12 cellular contexts compared by ENCODE assay signal in genomic region chr20:6381887-6382286, GRCh38.
DNase-seq lines count a peak whose midpoint lies in the region; ATAC-seq, FAIRE-seq and TF ChIP-seq lines count a peak whose summit lies in the region.
"Had no signal": no experiment of that assay in that cellular context is flagged by ENCODE, and none has a peak within 500 bp of the region (broad histone marks: within the 10 kb centered on the region; RNA-seq: fewer than 3 reads in every experiment).

No MANE protein-coding gene starts in this region.

- H3K9me3 ChIP-seq in cardiac muscle cell (ENCODE audit: low read depth): no peaks in the 10 kb centered on the region
- no peaks in the 10 kb centered on the region for H3K9me3 ChIP-seq in keratinocyte (ENCODE audit: control insufficient read depth, low read depth, low read length)
- no peaks in the 10 kb centered on the region for H3K9me3 ChIP-seq in aorta (ENCODE audit: control insufficient read depth, low read length)

- H2AFZ ChIP-seq in keratinocyte (ENCODE audit: control insufficient read depth, low read length): no peak overlapping the region

- H3K9me1 ChIP-seq in keratinocyte (ENCODE audit: control insufficient read depth, extremely low read depth, insufficient read depth, low read length): no peaks in the 10 kb centered on the region

- no peak for FAIRE-seq in keratinocyte (lab: Jason Lieb, UNC)
- FAIRE-seq: GM18507 had no signal

- H3K4me2 ChIP-seq in keratinocyte (ENCODE audit: control insufficient read depth, extremely low read depth, insufficient read depth, low read depth, low read length): no peak overlapping the region
- H3K4me2 ChIP-seq: BLaER1 had no signal

- in situ Hi-C loops in astrocyte of the cerebellum (cut with HindIII; ENCODE audit: low sequenced_read_pairs): no loop called here

- no peaks in the 10 kb centered on the region for H4K20me1 ChIP-seq in keratinocyte (ENCODE audit: control insufficient read depth, extremely low read depth, insufficient read depth, low read length)
- H4K20me1 ChIP-seq: BLaER1 had no signal

- DNase-seq in cardiac muscle cell (ENCODE audit: low read depth in 1 of 2, low spot score in 1 of 2): peak; percentile 59 to 74
- no peak for DNase-seq in Right ventricle myocardium superior
- no peak for DNase-seq in astrocyte of the cerebellum (ENCODE audit: low read depth)
- no peak for DNase-seq in keratinocyte (ENCODE audit: low read depth, low spot score)
- DNase-seq in aorta: no peak
- no peak for DNase-seq in activated CD4-positive, alpha-beta T cell treated with anti-CD3 and anti-CD28 coated beads for 48 hours
- DNase-seq in activated CD8-positive, alpha-beta memory T cell treated with anti-CD3 and anti-CD28 coated beads, Interleukin-2, amount 50 U/mL, for 4 hours: no peak
- DNase-seq: activated naive CD4-positive, alpha-beta T cell treated with Interleukin-2 at 50 U/mL for 16 hours; naive B cell had no signal

- H3K36me3 ChIP-seq in cardiac muscle cell (no peaks in the 10 kb centered on the region), keratinocyte (ENCODE audit: control insufficient read depth in 2 of 2, extremely low read depth in 1 of 2, insufficient read depth in 2 of 2, low read length in 2 of 2) (no peaks in the 10 kb centered on the region), aorta (ENCODE audit: control insufficient read depth in 1 of 2, insufficient read depth in 2 of 2, low read length in 1 of 2) (no peaks in the 10 kb centered on the region)
- H3K36me3 ChIP-seq: BLaER1 had no signal

- H3K27ac ChIP-seq in cardiac muscle cell (peak overlapping the region; percentile 78), keratinocyte (ENCODE audit: control insufficient read depth, insufficient read depth, low read length) (no peak overlapping the region), aorta (ENCODE audit: low read depth in 1 of 2, low read length in 2 of 2) (no peak overlapping the region)
- H3K27ac ChIP-seq: BLaER1 had no signal

- dilution Hi-C loops in keratinocyte (cut with MboI; ENCODE audit: extremely low pct_ligation_motif_present, low sequenced_read_pairs): no loop called here

- no peak overlapping the region for H3K4me3 ChIP-seq in cardiac muscle cell
- H3K4me3 ChIP-seq in astrocyte of the cerebellum (ENCODE audit: low read depth, low read length): no peak overlapping the region
- no peak overlapping the region for H3K4me3 ChIP-seq in keratinocyte (ENCODE audit: control insufficient read depth in 2 of 3, extremely low read depth in 1 of 3, insufficient read depth in 2 of 3, low read depth in 1 of 3, low read length in 3 of 3)
- H3K4me3 ChIP-seq in aorta (ENCODE audit: low read length in 2 of 2): no peak overlapping the region
- H3K4me3 ChIP-seq: BLaER1 had no signal

- intact Hi-C loops in Right ventricle myocardium superior (cut with DNase I) (no loop called here), aorta (cut with DNase I) (no loop called here)

- no peak overlapping the region for H3K9ac ChIP-seq in keratinocyte (ENCODE audit: control insufficient read depth, extremely low read depth, insufficient read depth, low read length)
- H3K9ac ChIP-seq: BLaER1 had no signal

- ATAC-seq in Right ventricle myocardium superior (ENCODE audit: poor library complexity) (no peak), aorta (ENCODE audit: low FRiP score) (peak; percentile 29), HG03460 (IDR thresholded peaks at IDR 0.05; ENCODE audit: unreplicated experiment) (no peak)

- 25 to 36% methylated on average over 4 of the region's 4 CpGs for WGBS in aorta, 2 donors

- peak; percentile 64 for TF ChIP-seq CTCF in cardiac muscle cell (IDR thresholded peaks at IDR 0.05; ENCODE audit: low read depth, low read length)
- TF ChIP-seq CTCF in astrocyte of the cerebellum (IDR thresholded peaks at IDR 0.05; ENCODE audit: low read depth, low read length, missing control alignments): peak; percentile 54
- TF ChIP-seq CTCF in keratinocyte (optimal IDR thresholded peaks at IDR 0.05 in 1 of 3, IDR thresholded peaks at IDR 0.05 in 1 of 3, conservative IDR thresholded peaks at IDR 0.05 in 1 of 3; ENCODE audit: extremely low read depth in 1 of 3, insufficient read depth in 2 of 3, low read length in 3 of 3): peak; percentile 32 to 63 (median 56)

- no peaks in the 10 kb centered on the region for H3K79me2 ChIP-seq in keratinocyte (ENCODE audit: control insufficient read depth, insufficient read depth, low read length)

- H3K4me1 ChIP-seq in cardiac muscle cell (ENCODE audit: low read depth): peaks cover 20% of the 10 kb centered on the region
- H3K4me1 ChIP-seq in keratinocyte (ENCODE audit: control insufficient read depth, extremely low read depth, insufficient read depth, low read length): no peaks in the 10 kb centered on the region
- no peaks in the 10 kb centered on the region for H3K4me1 ChIP-seq in aorta (ENCODE audit: control insufficient read depth in 1 of 2, insufficient read depth in 2 of 2, low read length in 2 of 2)
- H3K4me1 ChIP-seq: BLaER1 had no signal

- no peaks in the 10 kb centered on the region for H3K27me3 ChIP-seq in cardiac muscle cell
- no peaks in the 10 kb centered on the region for H3K27me3 ChIP-seq in keratinocyte (ENCODE audit: control insufficient read depth, extremely low read depth, insufficient read depth, low read length)
- no peaks in the 10 kb centered on the region for H3K27me3 ChIP-seq in aorta (ENCODE audit: control insufficient read depth in 1 of 2, insufficient read depth in 2 of 2, low read length in 1 of 2)
- H3K27me3 ChIP-seq: BLaER1 had no signal

Comparison
In these comparisons a context has a peak if more than half of its experiments do, and no peak if none do; other contexts are left out.
1. DNase-seq: peak in cardiac muscle cell (2 of 2); none in Right ventricle myocardium superior (single experiment), astrocyte of the cerebellum (single experiment), keratinocyte (single experiment), aorta (0 of 2), activated CD4-positive, alpha-beta T cell treated with anti-CD3 and anti-CD28 coated beads for 48 hours (single experiment) and activated CD8-positive, alpha-beta memory T cell treated with anti-CD3 and anti-CD28 coated beads, Interleukin-2, amount 50 U/mL, for 4 hours (single experiment).
2. Peak in every context shown above with its lines, with median percentiles within 50 percentile points of each other: CTCF ChIP-seq.